26 cellular contexts compared by ENCODE assay signal in genomic region chr2:33528551-33528950, GRCh38. TPM values are rescaled to one million over a fixed set of nuclear protein-coding genes. Genes with fewer than 3 reads are reported as not detected.
DNase-seq lines count a peak whose midpoint lies in the region; ATAC-seq, FAIRE-seq and TF ChIP-seq lines count a peak whose summit lies in the region.
"Had no signal": no experiment of that assay in that cellular context is flagged by ENCODE, and none has a peak within 500 bp of the region (broad histone marks: within the 10 kb centered on the region; RNA-seq: fewer than 3 reads in every experiment).

No MANE protein-coding gene starts in this region.

- no peaks in the 10 kb centered on the region for H3K36me3 Mint-ChIP-seq in astrocyte (ENCODE audit: low read depth, unreplicated experiment)
- H3K36me3 Mint-ChIP-seq in stimulated activated naive B cell treated with anti-CD40 and anti-IgM and Interleukin-4, amounts not matched to agents 10 μg/mL and 1 μg/mL and 100 μg/mL, for 72 hours = peaks cover 64 to 82% of the 10 kb centered on the region in 2 donors

- no peaks in the 10 kb centered on the region for H4K20me1 ChIP-seq in SK-N-SH (ENCODE audit: insufficient read depth)
- no peaks in the 10 kb centered on the region for H4K20me1 ChIP-seq in astrocyte (ENCODE audit: insufficient read depth, low read length)

- H3K4me3 ChIP-seq in SK-N-SH (ENCODE audit: low read depth in 2 of 2, low read length in 1 of 2) (no peak overlapping the region), astrocyte (ENCODE audit: insufficient read depth, low read depth, low read length) (no peak overlapping the region), vagina (no peak overlapping the region)
- H3K4me3 ChIP-seq: adrenal gland, body of pancreas, HAP-1, ovary, SJCRH30, testis had no signal

- 63% methylated on average over 2 of the region's 2 CpGs for WGBS in SK-N-SH (ENCODE audit: low lambda C conversion rate)

- H2AFZ ChIP-seq in SK-N-SH (ENCODE audit: low read depth) (no peak overlapping the region), astrocyte (ENCODE audit: low read depth, low read length) (no peak overlapping the region)

- no peak for TF ChIP-seq CTCF in SK-N-SH (IDR thresholded peaks at IDR 0.05)
- TF ChIP-seq CTCF in astrocyte (IDR thresholded peaks at IDR 0.05; ENCODE audit: insufficient read depth, low read depth, low read length) = no peak
- TF ChIP-seq CTCF in vagina (IDR thresholded peaks at IDR 0.05) = no peak

- H3K4me1 ChIP-seq in SK-N-SH (ENCODE audit: control insufficient read depth in 1 of 2, insufficient read depth in 2 of 2, low read depth in 1 of 2, low read length in 1 of 2) = peaks cover 0 to 17% of the 10 kb centered on the region in 2 experiments; a peak in 1 of 4 replicates
- peaks cover 11% of the 10 kb centered on the region for H3K4me1 ChIP-seq in astrocyte (ENCODE audit: insufficient read depth, low read length)
- no peaks in the 10 kb centered on the region for H3K4me1 ChIP-seq in vagina
- H3K4me1 ChIP-seq: adrenal gland, body of pancreas, HAP-1, testis had no signal

- DNase-seq in SK-N-SH = no peak
- peak; percentile 49 for DNase-seq in MV-4-11 (lab: John Stamatoyannopoulos, UW)
- DNase-seq in astrocyte (ENCODE audit: low read depth) = no peak
- DNase-seq in stimulated activated naive B cell treated with anti-CD40 and anti-IgM and Interleukin-4, amounts not matched to agents 10 μg/mL and 1 μg/mL and 100 μg/mL, for 72 hours = no peak
- DNase-seq in DMS53 treated with DMSO at 0.1 percent for 48 hours (lab: John Stamatoyannopoulos, UW; ENCODE audit: unreplicated experiment) = no peak
- DNase-seq in vagina (ENCODE audit: extremely low spot score in 2 of 2) = no peak
- DNase-seq in Kasumi-1 (lab: John Stamatoyannopoulos, UW) = no peak
- DNase-seq: activated CD4-positive, alpha-beta T cell treated with anti-CD3 and anti-CD28 coated beads for 1 hour; activated CD8-positive, alpha-beta T cell treated with anti-CD3 and anti-CD28 coated beads, Interleukin-2, amount 10 ng/mL, durations not matched to agents 7 days and 5 days; activated naive CD4-positive, alpha-beta T cell treated with anti-CD3 and anti-CD28 coated beads, Interleukin-2, amount 10 ng/mL, durations not matched to agents 7 days and 5 days; adrenal gland; body of pancreas; head of caudate nucleus; NCI-H1694; NCI-H446; NCI-H748 treated with DMSO at 0.1 percent for 48 hours; ovary; SJCRH30; stimulated activated naive CD8-positive, alpha-beta T cell treated with anti-CD3 and anti-CD28 coated beads, Interleukin-15, Interleukin-2, amounts not matched to agents 100 U/mL and 50 U/mL, for 24 hours; testis had no signal

- H3K9me3 ChIP-seq in SK-N-SH (no peaks in the 10 kb centered on the region), astrocyte (ENCODE audit: insufficient read depth, low read depth, low read length) (no peaks in the 10 kb centered on the region), vagina (no peaks in the 10 kb centered on the region)
- H3K9me3 ChIP-seq: adrenal gland, body of pancreas, HAP-1, ovary, testis had no signal

- H3K27ac Mint-ChIP-seq in astrocyte (ENCODE audit: unreplicated experiment) = peak overlapping the region; percentile 48
- peak overlapping the region; percentile 89 for H3K27ac Mint-ChIP-seq in stimulated activated naive B cell treated with anti-CD40 and anti-IgM and Interleukin-4, amounts not matched to agents 10 μg/mL and 1 μg/mL and 100 μg/mL, for 72 hours
- H3K27ac Mint-ChIP-seq: activated CD8-positive, alpha-beta T cell treated with anti-CD3 and anti-CD28 coated beads, Interleukin-2, amount 10 ng/mL, durations not matched to agents 7 days and 5 days; activated naive CD4-positive, alpha-beta T cell treated with anti-CD3 and anti-CD28 coated beads, Interleukin-2, amount 10 ng/mL, durations not matched to agents 7 days and 5 days; activated T-helper 17 cell treated with anti-CD3 and anti-CD28 coated beads, Interleukin-2, amount 50 U/mL, for 72 hours had no signal

- no peak overlapping the region for H3K27ac ChIP-seq in SK-N-SH (ENCODE audit: low read depth in 2 of 2, low read length in 1 of 2)
- no peak overlapping the region for H3K27ac ChIP-seq in astrocyte (ENCODE audit: low read depth, low read length)
- no peak overlapping the region for H3K27ac ChIP-seq in vagina
- H3K27ac ChIP-seq: adrenal gland, body of pancreas, ovary, SJCRH30, testis had no signal

- H3K27me3 ChIP-seq in SK-N-SH (ENCODE audit: insufficient read depth) (no peaks in the 10 kb centered on the region), astrocyte (ENCODE audit: insufficient read depth, low read length) (no peaks in the 10 kb centered on the region), vagina (no peaks in the 10 kb centered on the region)
- H3K27me3 ChIP-seq: adrenal gland, body of pancreas, ovary, SJCRH30, testis had no signal

- no peaks in the 10 kb centered on the region for H3K9me2 ChIP-seq in SK-N-SH

- TF ChIP-seq RAD21 in SK-N-SH (IDR thresholded peaks at IDR 0.05; ENCODE audit: low read length) = no peak

- peaks cover 27% of the 10 kb centered on the region for H3F3A ChIP-seq in SK-N-SH (replicated peaks; ENCODE audit: insufficient read depth)

- no peak for TF ChIP-seq POLR2A in vagina (IDR thresholded peaks at IDR 0.05)

- ATAC-seq in SK-N-SH treated with all-trans-retinoic acid at 6 μM for 48 hours = no peak
- no peak for ATAC-seq in stimulated activated naive B cell treated with anti-CD40 and anti-IgM and Interleukin-4, amounts not matched to agents 10 μg/mL and 1 μg/mL and 100 μg/mL, for 72 hours (replicated peaks)
- ATAC-seq: activated CD8-positive, alpha-beta T cell treated with anti-CD3 and anti-CD28 coated beads, Interleukin-2, amount 10 ng/mL, durations not matched to agents 7 days and 5 days; activated T-helper 17 cell treated with anti-CD3 and anti-CD28 coated beads, Interleukin-2, amount 50 U/mL, for 72 hours; body of pancreas; left lobe of liver; stimulated activated naive CD8-positive, alpha-beta T cell treated with anti-CD3 and anti-CD28 coated beads, Interleukin-15, Interleukin-2, amounts not matched to agents 100 U/mL and 50 U/mL, for 24 hours had no signal

- peaks cover 3% of the 10 kb centered on the region for H3K9me3 Mint-ChIP-seq in astrocyte (ENCODE audit: unreplicated experiment)
- H3K9me3 Mint-ChIP-seq in stimulated activated naive B cell treated with anti-CD40 and anti-IgM and Interleukin-4, amounts not matched to agents 10 μg/mL and 1 μg/mL and 100 μg/mL, for 72 hours = no peaks in the 10 kb centered on the region
- H3K9me3 Mint-ChIP-seq: activated naive CD4-positive, alpha-beta T cell treated with anti-CD3 and anti-CD28 coated beads, Interleukin-2, amount 10 ng/mL, durations not matched to agents 7 days and 5 days; activated T-helper 17 cell treated with anti-CD3 and anti-CD28 coated beads, Interleukin-2, amount 50 U/mL, for 72 hours; central memory CD8-positive, alpha-beta T cell had no signal

- TF ChIP-seq EP300 in SK-N-SH (IDR thresholded peaks at IDR 0.05; ENCODE audit: borderline replicate concordance in 1 of 2, low read depth in 1 of 2, low read length in 1 of 2) = no peak

- POLR2A ChIA-PET in SK-N-SH (lab: Yijun Ruan, JAX) = no interaction called here

- H3K4me3 Mint-ChIP-seq in astrocyte (ENCODE audit: unreplicated experiment) = no peak overlapping the region
- peak overlapping the region; percentile 40 to 48 for H3K4me3 Mint-ChIP-seq in stimulated activated naive B cell treated with anti-CD40 and anti-IgM and Interleukin-4, amounts not matched to agents 10 μg/mL and 1 μg/mL and 100 μg/mL, for 72 hours
- H3K4me3 Mint-ChIP-seq: activated CD8-positive, alpha-beta T cell treated with anti-CD3 and anti-CD28 coated beads, Interleukin-2, amount 10 ng/mL, durations not matched to agents 7 days and 5 days; activated naive CD4-positive, alpha-beta T cell treated with anti-CD3 and anti-CD28 coated beads, Interleukin-2, amount 10 ng/mL, durations not matched to agents 7 days and 5 days; activated T-helper 17 cell treated with anti-CD3 and anti-CD28 coated beads, Interleukin-2, amount 50 U/mL, for 72 hours; central memory CD8-positive, alpha-beta T cell had no signal

- H3K4me2 ChIP-seq in SK-N-SH (no peak overlapping the region), astrocyte (ENCODE audit: low read length) (no peak overlapping the region)

- CTCF ChIA-PET in SK-N-SH (lab: Yijun Ruan, JAX) = no interaction called here

- intact Hi-C loops in vagina (cut with DNase I) = no loop called here

- H3K4me1 Mint-ChIP-seq in astrocyte (ENCODE audit: low read depth, unreplicated experiment) = peaks cover 22% of the 10 kb centered on the region
- peaks cover 55 to 82% of the 10 kb centered on the region in 2 donors for H3K4me1 Mint-ChIP-seq in stimulated activated naive B cell treated with anti-CD40 and anti-IgM and Interleukin-4, amounts not matched to agents 10 μg/mL and 1 μg/mL and 100 μg/mL, for 72 hours
- H3K4me1 Mint-ChIP-seq: activated T-helper 17 cell treated with anti-CD3 and anti-CD28 coated beads, Interleukin-2, amount 50 U/mL, for 72 hours; central memory CD8-positive, alpha-beta T cell had no signal

- H3K9ac ChIP-seq in SK-N-SH (no peak overlapping the region), astrocyte (ENCODE audit: low read length) (no peak overlapping the region)

- H3K36me3 ChIP-seq in SK-N-SH (replicated peaks in 1 of 2; ENCODE audit: control insufficient read depth in 1 of 2, insufficient read depth in 2 of 2, low read length in 1 of 2) (peaks cover 5 to 6% of the 10 kb centered on the region in 2 experiments), astrocyte (ENCODE audit: insufficient read depth, low read length) (no peaks in the 10 kb centered on the region), vagina (no peaks in the 10 kb centered on the region)
- H3K36me3 ChIP-seq: adrenal gland, HAP-1, ovary, SJCRH30 had no signal

- no peaks in the 10 kb centered on the region for H3K27me3 Mint-ChIP-seq in astrocyte (ENCODE audit: low read depth, unreplicated experiment)
- no peaks in the 10 kb centered on the region for H3K27me3 Mint-ChIP-seq in stimulated activated naive B cell treated with anti-CD40 and anti-IgM and Interleukin-4, amounts not matched to agents 10 μg/mL and 1 μg/mL and 100 μg/mL, for 72 hours
- H3K27me3 Mint-ChIP-seq: activated naive CD4-positive, alpha-beta T cell treated with anti-CD3 and anti-CD28 coated beads, Interleukin-2, amount 10 ng/mL, durations not matched to agents 7 days and 5 days; activated T-helper 17 cell treated with anti-CD3 and anti-CD28 coated beads, Interleukin-2, amount 50 U/mL, for 72 hours; central memory CD8-positive, alpha-beta T cell had no signal

- FAIRE-seq in astrocyte (lab: Jason Lieb, UNC) = no peak
- FAIRE-seq: islet of Langerhans had no signal

- no peaks in the 10 kb centered on the region for H3K79me2 ChIP-seq in SK-N-SH (ENCODE audit: insufficient read depth)
- no peaks in the 10 kb centered on the region for H3K79me2 ChIP-seq in astrocyte (ENCODE audit: insufficient read depth, low read length)

TF ChIP-seq in SK-N-SH treated with all-trans-retinoic acid at 6 μM for 48 hours, 23 proteins besides CTCF, POLR2A, EP300 and RAD21 (continues in another document):
- peak; percentile 46; the same call in 1 of the 2 replicates for TF ChIP-seq ZFP3 (CRISPR knock-in tag; IDR thresholded peaks at IDR 0.05)

TF ChIP-seq in SK-N-SH, 30 proteins besides CTCF, POLR2A, EP300 and RAD21 (continues in another document):
- TF ChIP-seq RCOR1 (IDR thresholded peaks at IDR 0.05; ENCODE audit: low read length) = no peak

RNA-seq across cellular contexts. Expression of gene RASGRP3, which starts 52.1 kb away (rescaled TPM):
- polyA plus RNA-seq in SK-N-SH (2012; rRNA removed) = 72.5 and 152 TPM in 2 replicates
- polyA plus RNA-seq in SK-N-SH (2012; cell fraction: cytosol; rRNA removed) = 26.2 and 31.8 TPM in 2 replicates
- 604 and 757 TPM in 2 replicates for polyA plus RNA-seq in SK-N-SH (2012; cell fraction: nucleus; rRNA removed)
- total RNA-seq in astrocyte (2.0 and 2.8 TPM in 2 replicates), vagina (4.2 TPM)
